19 cellular contexts compared by ENCODE assay signal in genomic region chr10:555682-556350, GRCh38.
"Had no signal": no experiment of that assay in that cellular context is flagged by ENCODE, and none has a peak within 500 bp of the region (broad histone marks: within the 10 kb centered on the region; RNA-seq: fewer than 3 reads in every experiment).

No MANE protein-coding gene starts in this region.

- H3K9me3 Mint-ChIP-seq: activated CD4-positive, alpha-beta memory T cell treated with anti-CD3 and anti-CD28 coated beads for 36 hours; activated naive CD8-positive, alpha-beta T cell treated with anti-CD3 and anti-CD28 coated beads, Interleukin-2, amount 10 ng/mL, durations not matched to agents 7 days and 5 days; nephron; T-helper 1 cell treated with Interleukin-12 subunit alpha and Interleukin-12 subunit beta and Interleukin-4 antibody, amounts not matched to agents 30 μg/mL and 1 μg/mL, for 36 hours had no signal

- H3K4me3 Mint-ChIP-seq: activated CD4-positive, alpha-beta memory T cell treated with anti-CD3 and anti-CD28 coated beads for 36 hours; activated naive CD8-positive, alpha-beta T cell treated with anti-CD3 and anti-CD28 coated beads, Interleukin-2, amount 10 ng/mL, durations not matched to agents 7 days and 5 days; nephron; T-helper 1 cell treated with Interleukin-12 subunit alpha and Interleukin-12 subunit beta and Interleukin-4 antibody, amounts not matched to agents 30 μg/mL and 1 μg/mL, for 36 hours had no signal

- H3K27ac Mint-ChIP-seq: activated CD4-positive, alpha-beta memory T cell treated with anti-CD3 and anti-CD28 coated beads for 36 hours; activated naive CD8-positive, alpha-beta T cell treated with anti-CD3 and anti-CD28 coated beads, Interleukin-2, amount 10 ng/mL, durations not matched to agents 7 days and 5 days; T-helper 1 cell treated with Interleukin-12 subunit alpha and Interleukin-12 subunit beta and Interleukin-4 antibody, amounts not matched to agents 30 μg/mL and 1 μg/mL, for 36 hours had no signal

- H3K9me3 ChIP-seq: thoracic aorta, upper lobe of right lung had no signal

- H3K4me3 ChIP-seq: thoracic aorta, upper lobe of right lung had no signal

- H3K27me3 ChIP-seq: upper lobe of right lung had no signal

- ATAC-seq: right cardiac atrium, upper lobe of right lung had no signal

- H3K27me3 Mint-ChIP-seq: activated CD4-positive, alpha-beta memory T cell treated with anti-CD3 and anti-CD28 coated beads for 36 hours; activated naive CD8-positive, alpha-beta T cell treated with anti-CD3 and anti-CD28 coated beads, Interleukin-2, amount 10 ng/mL, durations not matched to agents 7 days and 5 days had no signal

- H3K27ac ChIP-seq: thoracic aorta, upper lobe of right lung had no signal

- H3K36me3 Mint-ChIP-seq: activated CD4-positive, alpha-beta memory T cell treated with anti-CD3 and anti-CD28 coated beads for 36 hours; activated naive CD8-positive, alpha-beta T cell treated with anti-CD3 and anti-CD28 coated beads, Interleukin-2, amount 10 ng/mL, durations not matched to agents 7 days and 5 days had no signal

- H3K4me1 Mint-ChIP-seq: activated naive CD8-positive, alpha-beta T cell treated with anti-CD3 and anti-CD28 coated beads, Interleukin-2, amount 10 ng/mL, durations not matched to agents 7 days and 5 days had no signal

- DNase-seq: activated CD4-positive, alpha-beta memory T cell treated with anti-CD3 and anti-CD28 coated beads for 36 hours; activated CD4-positive, alpha-beta T cell treated with anti-CD3 and anti-CD28 coated beads for 48 hours; activated CD4-positive, CD25-positive, alpha-beta regulatory T cell; activated naive CD4-positive, alpha-beta T cell treated with Interleukin-2 at 50 U/mL for 16 hours; activated naive CD8-positive, alpha-beta T cell treated with anti-CD3 and anti-CD28 coated beads, Interleukin-2, amount 10 ng/mL, durations not matched to agents 7 days and 5 days; activated T-cell treated with anti-CD3 and anti-CD28 coated beads, Interleukin-2, amount 50 U/mL, for 48 hours; amniotic stem cell; effector CD4-positive, alpha-beta T cell; erythroblast; foreskin fibroblast; kidney; right cardiac atrium; stimulated activated CD4-positive, alpha-beta T cell treated with anti-CD3 and anti-CD28 coated beads, Interleukin-4, amount 100 ng/mL, for 24 hours; stimulated activated naive CD4-positive, alpha-beta T cell treated with Interleukin-2 at 50 U/mL for 16 hours; T1000; upper lobe of right lung had no signal

- H3K36me3 ChIP-seq: thoracic aorta, upper lobe of right lung had no signal
